In genomic region chr1:145287556-145287953, GRCh38 we compare ENCODE assay signal across 9 cellular contexts. TPM values are rescaled to one million over a fixed set of nuclear protein-coding genes. Genes with fewer than 3 reads are reported as not detected.
DNase-seq lines count a peak whose midpoint lies in the region; ATAC-seq, FAIRE-seq and TF ChIP-seq lines count a peak whose summit lies in the region.
"Not testable (repeated sequence)": the region's sequence is repeated elsewhere in the genome, so short reads cannot be mapped to it uniquely, and the experiment has no call there.
"Had no signal": no experiment of that assay in that cellular context is flagged by ENCODE, and none has a peak within 500 bp of the region (broad histone marks: within the 10 kb centered on the region; RNA-seq: fewer than 3 reads in every experiment).

No MANE protein-coding gene starts in this region.

- H3K4me1 Mint-ChIP-seq in CD8-positive, alpha-beta memory T cell: peaks cover 6 to 11% (median 10%) of the 10 kb centered on the region in 3 donors
- not testable (repeated sequence) for H3K4me1 Mint-ChIP-seq in IgD-negative memory B cell; endodermal cell; stimulated activated memory B cell treated with anti-CD40 and anti-IgM and Interleukin-4, amounts not matched to agents 10 μg/mL and 1 μg/mL and 100 μg/mL, for 72 hours

- DNase-seq in CD8-positive, alpha-beta memory T cell: peak; percentile 28 to 77 (median 50)
- peak; percentile 29 to 65 (median 53) for DNase-seq in T-helper 2 cell
- peak; percentile 45 for DNase-seq in activated gamma-delta T cell treated with anti-CD3 and anti-CD28 coated beads, Interleukin-2, amount 50 U/mL, for 16 hours (ENCODE audit: low read depth)
- peak; percentile 89 for DNase-seq in endodermal cell
- DNase-seq in kidney: peak; percentile 76
- DNase-seq in posterior vena cava (ENCODE audit: low spot score): peak; percentile 79

- ATAC-seq in stimulated activated memory B cell treated with anti-CD40 and anti-IgM and Interleukin-4, amounts not matched to agents 10 μg/mL and 1 μg/mL and 100 μg/mL, for 72 hours: not testable (repeated sequence)

- H3K9me3 ChIP-seq in CD8-positive, alpha-beta memory T cell (ENCODE audit: low read length); endodermal cell (ENCODE audit: control insufficient read depth, low read length); kidney (ENCODE audit: control insufficient read depth in 1 of 2, low read length in 2 of 2): not testable (repeated sequence)

- not testable (repeated sequence) for FAIRE-seq in kidney (lab: Jason Lieb, UNC)

- peak; percentile 55 for TF ChIP-seq CTCF in endodermal cell (conservative IDR thresholded peaks at IDR 0.05)
- TF ChIP-seq CTCF in kidney (IDR thresholded peaks at IDR 0.05; ENCODE audit: borderline replicate concordance, extremely low read depth, insufficient read depth): not testable (repeated sequence)

- H3K27ac Mint-ChIP-seq in CD8-positive, alpha-beta memory T cell: peak overlapping the region in 7 of 8 donors; percentile 26 to 96 (median 87)
- peak overlapping the region; percentile 66 to 94 (median 88) for H3K27ac Mint-ChIP-seq in IgD-negative memory B cell
- peak overlapping the region; percentile 90 for H3K27ac Mint-ChIP-seq in endodermal cell
- peak overlapping the region; percentile 83 for H3K27ac Mint-ChIP-seq in stimulated activated memory B cell treated with anti-CD40 and anti-IgM and Interleukin-4, amounts not matched to agents 10 μg/mL and 1 μg/mL and 100 μg/mL, for 72 hours

- H3K27ac ChIP-seq in CD8-positive, alpha-beta memory T cell (ENCODE audit: low read depth, low read length); endodermal cell (ENCODE audit: low read depth, low read length); kidney (ENCODE audit: low read depth in 2 of 2, low read length in 2 of 2): not testable (repeated sequence)

- not testable (repeated sequence) for H3K27me3 ChIP-seq in CD8-positive, alpha-beta memory T cell (ENCODE audit: insufficient read depth, low read length, poor library complexity, severe bottlenecking); endodermal cell (ENCODE audit: control insufficient read depth, insufficient read depth, low read length, poor library complexity, severe bottlenecking)

- WGBS in endodermal cell (ENCODE audit: insufficient coverage in 1 of 2, insufficient read length in 1 of 2), 2 experiments: 0 to 2% methylated on average over 4 to 21 of the region's 24 CpGs

- H3K4me3 Mint-ChIP-seq in CD8-positive, alpha-beta memory T cell: peak overlapping the region; percentile 76 to 93 (median 86)
- H3K4me3 Mint-ChIP-seq in IgD-negative memory B cell: peak overlapping the region; percentile 77 to 96 (median 94)
- H3K4me3 Mint-ChIP-seq in endodermal cell: peak overlapping the region; percentile 70
- H3K4me3 Mint-ChIP-seq in stimulated activated memory B cell treated with anti-CD40 and anti-IgM and Interleukin-4, amounts not matched to agents 10 μg/mL and 1 μg/mL and 100 μg/mL, for 72 hours: peak overlapping the region; percentile 81

- H3K36me3 ChIP-seq in CD8-positive, alpha-beta memory T cell (ENCODE audit: insufficient read depth, low read length); endodermal cell (ENCODE audit: control insufficient read depth, insufficient read depth, low read length); kidney (ENCODE audit: control insufficient read depth in 1 of 2, insufficient read depth in 2 of 2, low read length in 2 of 2): not testable (repeated sequence)

- not testable (repeated sequence) for H3K4me3 ChIP-seq in CD8-positive, alpha-beta memory T cell (ENCODE audit: low read length); kidney (ENCODE audit: low read length in 2 of 2)
- H3K4me3 ChIP-seq in endodermal cell (ENCODE audit: low read length): peak overlapping the region; percentile 65

- POLR2A ChIA-PET in CD8-positive, alpha-beta memory T cell (lab: Charles Lee): not testable (repeated sequence)

- H3K27me3 Mint-ChIP-seq in CD8-positive, alpha-beta memory T cell; IgD-negative memory B cell; endodermal cell (ENCODE audit: insufficient read depth); stimulated activated memory B cell treated with anti-CD40 and anti-IgM and Interleukin-4, amounts not matched to agents 10 μg/mL and 1 μg/mL and 100 μg/mL, for 72 hours: not testable (repeated sequence)

- not testable (repeated sequence) for H3K9me3 Mint-ChIP-seq in CD8-positive, alpha-beta memory T cell; IgD-negative memory B cell; endodermal cell; stimulated activated memory B cell treated with anti-CD40 and anti-IgM and Interleukin-4, amounts not matched to agents 10 μg/mL and 1 μg/mL and 100 μg/mL, for 72 hours

- H3K9ac ChIP-seq in endodermal cell (ENCODE audit: extremely low read depth, low read length, poor library complexity, severe bottlenecking); kidney (ENCODE audit: low read length in 2 of 2): not testable (repeated sequence)

- intact Hi-C loops in kidney (cut with DNase I); posterior vena cava (cut with DNase I): not testable (repeated sequence)

- not testable (repeated sequence) for H3K36me3 Mint-ChIP-seq in CD8-positive, alpha-beta memory T cell; IgD-negative memory B cell; endodermal cell (ENCODE audit: low read depth); stimulated activated memory B cell treated with anti-CD40 and anti-IgM and Interleukin-4, amounts not matched to agents 10 μg/mL and 1 μg/mL and 100 μg/mL, for 72 hours

- not testable (repeated sequence) for H3K4me1 ChIP-seq in CD8-positive, alpha-beta memory T cell (ENCODE audit: insufficient read depth, low read length); endodermal cell (ENCODE audit: control insufficient read depth, insufficient read depth, low read length); kidney (ENCODE audit: control insufficient read depth in 1 of 2, insufficient read depth in 1 of 2, low read depth in 1 of 2, low read length in 2 of 2)

- CTCF ChIA-PET in CD8-positive, alpha-beta memory T cell (lab: Charles Lee): not testable (repeated sequence)

RNA-seq across cellular contexts. Expression of gene PPIAL4D, which starts 45.6 kb away (rescaled TPM):
- not detected for total RNA-seq in CD8-positive, alpha-beta memory T cell
- not detected for polyA plus RNA-seq in CD8-positive, alpha-beta memory T cell
- polyA plus RNA-seq in IgD-negative memory B cell (not detected), kidney (ENCODE audit: insufficient read depth, low read depth, low replicate concordance) (not detected)
- total RNA-seq in endodermal cell (not detected), kidney (not detected), posterior vena cava (not detected)
- not detected for polyA plus RNA-seq in endodermal cell (2013, experiment 1 of 2)
- polyA plus RNA-seq in endodermal cell (2013, experiment 2 of 2): not detected
- total RNA-seq: renal cortical epithelial cell had no signal
